27 cellular contexts compared by ENCODE assay signal in the genomic region with DNA sequence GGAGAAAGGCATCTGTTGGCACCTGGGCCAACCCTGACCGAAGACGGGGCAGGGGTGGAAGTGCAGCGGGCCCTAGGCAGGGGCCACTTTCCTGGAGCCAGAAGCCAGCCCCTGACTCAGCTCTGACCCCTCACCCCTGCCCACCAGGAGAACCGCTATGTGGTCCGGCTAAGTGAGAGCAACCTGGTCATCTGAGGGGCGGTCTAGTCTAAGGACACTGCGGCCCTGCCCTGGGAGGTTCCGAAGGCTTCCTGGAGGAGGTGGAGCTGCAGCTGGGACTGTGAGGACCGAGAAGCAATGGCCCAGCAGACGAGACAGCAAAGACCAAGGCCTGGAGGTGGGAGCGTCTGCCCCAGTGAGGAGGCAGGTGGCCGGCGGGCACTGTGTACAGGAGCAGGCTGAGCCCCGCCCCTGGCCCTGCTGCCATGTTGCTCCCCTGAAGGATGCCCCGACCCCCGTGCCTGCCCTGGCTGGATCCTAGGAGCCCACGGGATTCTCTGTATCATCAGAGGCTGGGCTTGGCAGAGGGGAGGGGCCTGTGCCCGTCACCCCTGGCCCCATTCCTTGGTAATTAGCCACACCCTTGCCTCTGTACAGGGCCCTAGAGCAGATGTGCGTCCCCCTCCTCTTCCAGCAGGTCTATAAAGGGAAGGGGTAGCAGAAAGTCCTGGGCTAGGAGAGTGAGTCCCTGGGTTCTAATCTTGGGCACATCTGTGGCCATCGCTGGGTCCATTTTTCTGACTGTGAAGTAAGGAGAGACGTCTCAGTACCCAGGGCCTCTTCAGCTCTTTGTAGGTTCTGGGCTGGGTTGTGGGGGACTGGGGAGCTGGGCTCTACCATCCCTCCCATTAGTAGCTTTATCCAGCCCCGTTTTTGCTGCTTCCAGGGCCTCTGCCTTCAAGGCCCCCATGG. TPM values are rescaled to one million over a fixed set of nuclear protein-coding genes. Genes with fewer than 3 reads are reported as not detected.
A peak's percentile ranks its signal among the peaks of the same experiment; 100 is the strongest.
DNase-seq lines count a peak whose midpoint lies in the region; TF ChIP-seq lines count a peak whose summit lies in the region.
"Had no signal": no experiment of that assay in that cellular context is flagged by ENCODE, and none has a peak within 500 bp of the region (broad histone marks: within the 10 kb centered on the region; RNA-seq: fewer than 3 reads in every experiment).

No MANE protein-coding gene starts in this region.

- H3K4me1 ChIP-seq in mammary epithelial cell (ENCODE audit: insufficient read depth, low read length): no peaks in the 10 kb centered on the region
- H3K4me1 ChIP-seq in adipocyte (ENCODE audit: control insufficient read depth, insufficient read depth, low read length): peaks cover 34% of the 10 kb centered on the region
- peaks cover 0 to 34% (median 13%) of the 10 kb centered on the region in 6 donors for H3K4me1 ChIP-seq in spleen
- H3K4me1 ChIP-seq: HAP-1, parathyroid adenoma, Peyer's patch had no signal

- no peak overlapping the region for H3K4me3 Mint-ChIP-seq in MCF 10A (ENCODE audit: unreplicated experiment)
- H3K4me3 Mint-ChIP-seq in mesothelial cell of epicardium: no peak overlapping the region
- H3K4me3 Mint-ChIP-seq in immature natural killer cell: no peak overlapping the region
- H3K4me3 Mint-ChIP-seq: activated naive CD4-positive, alpha-beta T cell treated with anti-CD3 and anti-CD28 coated beads for 36 hours; CD8-positive, alpha-beta memory T cell; naive thymus-derived CD4-positive, alpha-beta T cell; stimulated activated naive CD8-positive, alpha-beta T cell treated with anti-CD3 and anti-CD28 coated beads, Interleukin-15, Interleukin-2, amounts not matched to agents 100 ng/mL and 50 ng/mL, for 24 hours had no signal

- no peaks in the 10 kb centered on the region for H3K4me1 Mint-ChIP-seq in MCF 10A (ENCODE audit: insufficient read depth, unreplicated experiment)
- no peaks in the 10 kb centered on the region for H3K4me1 Mint-ChIP-seq in mesothelial cell of epicardium
- no peaks in the 10 kb centered on the region for H3K4me1 Mint-ChIP-seq in immature natural killer cell
- H3K4me1 Mint-ChIP-seq: CD8-positive, alpha-beta memory T cell had no signal

- no peak overlapping the region for H3K9ac ChIP-seq in mammary epithelial cell (ENCODE audit: insufficient read depth, low read length)
- H3K9ac ChIP-seq in adipocyte (ENCODE audit: low read length): peak overlapping the region; percentile 44
- H3K9ac ChIP-seq: parathyroid adenoma had no signal

- H3K36me3 ChIP-seq in mammary epithelial cell (ENCODE audit: insufficient read depth, low read length) (no peaks in the 10 kb centered on the region), adipocyte (ENCODE audit: control insufficient read depth, insufficient read depth, low read length, severe bottlenecking) (peaks cover 3% of the 10 kb centered on the region), spleen (peaks cover 0 to 96% (median 70%) of the 10 kb centered on the region in 6 donors)
- H3K36me3 ChIP-seq: Peyer's patch, thoracic aorta had no signal

- no peak for TF ChIP-seq CTCF in MCF 10A (IDR thresholded peaks at IDR 0.05; ENCODE audit: unreplicated experiment)
- no peak for TF ChIP-seq CTCF in mammary epithelial cell (conservative IDR thresholded peaks at IDR 0.05 in 1 of 2, IDR thresholded peaks at IDR 0.05 in 1 of 2; ENCODE audit: extremely low read depth in 1 of 2, insufficient read depth in 1 of 2, low read depth in 1 of 2, low read length in 2 of 2)
- TF ChIP-seq CTCF in mesothelial cell of epicardium (IDR thresholded peaks at IDR 0.05; ENCODE audit: unreplicated experiment): no peak
- no peak for TF ChIP-seq CTCF in spleen (IDR thresholded peaks at IDR 0.05 in 8 of 11, conservative IDR thresholded peaks at IDR 0.05 in 3 of 11)

- peaks cover 5% of the 10 kb centered on the region for H3K36me3 Mint-ChIP-seq in MCF 10A (ENCODE audit: insufficient read depth, unreplicated experiment)
- no peaks in the 10 kb centered on the region for H3K36me3 Mint-ChIP-seq in mesothelial cell of epicardium
- H3K36me3 Mint-ChIP-seq in immature natural killer cell: no peaks in the 10 kb centered on the region

- POLR2A ChIA-PET in MCF 10A (lab: Yijun Ruan, JAX): interaction anchor here (0.6 kb wide), 3 partner anchors 45 to 342 kb away, joined by 3 read pairs; no protein-coding TSS in a partner anchor

- no peaks in the 10 kb centered on the region for H3K27me3 ChIP-seq in mammary epithelial cell (ENCODE audit: insufficient read depth, low read length)
- no peaks in the 10 kb centered on the region for H3K27me3 ChIP-seq in adipocyte (replicated peaks; ENCODE audit: control insufficient read depth, insufficient read depth, low read length)
- H3K27me3 ChIP-seq in spleen (replicated peaks in 1 of 7): no peaks in the 10 kb centered on the region
- H3K27me3 ChIP-seq: MG63, Peyer's patch, SJCRH30 had no signal

- H3K9me3 ChIP-seq in mammary epithelial cell (replicated peaks; ENCODE audit: insufficient read depth, low read length) (no peaks in the 10 kb centered on the region), adipocyte (ENCODE audit: control insufficient read depth, low read length) (no peaks in the 10 kb centered on the region), spleen (no peaks in the 10 kb centered on the region)
- H3K9me3 ChIP-seq: HAP-1, MG63, Peyer's patch, SJCRH30, thoracic aorta had no signal

- dilution Hi-C loops in mammary epithelial cell (cut with HindIII; ENCODE audit: low sequenced_read_pairs): loop anchor here (5.0 kb wide), 1 partner anchor 58 kb away; no protein-coding TSS in a partner anchor

- TF ChIP-seq POLR2A in spleen (IDR thresholded peaks at IDR 0.05): no peak

- no peaks in the 10 kb centered on the region for H3K9me3 Mint-ChIP-seq in MCF 10A (ENCODE audit: unreplicated experiment)
- H3K9me3 Mint-ChIP-seq in mesothelial cell of epicardium: no peaks in the 10 kb centered on the region
- H3K9me3 Mint-ChIP-seq in immature natural killer cell: no peaks in the 10 kb centered on the region
- H3K9me3 Mint-ChIP-seq: activated naive CD4-positive, alpha-beta T cell treated with anti-CD3 and anti-CD28 coated beads for 36 hours; CD8-positive, alpha-beta memory T cell; stimulated activated naive CD8-positive, alpha-beta T cell treated with anti-CD3 and anti-CD28 coated beads, Interleukin-15, Interleukin-2, amounts not matched to agents 100 ng/mL and 50 ng/mL, for 24 hours had no signal

- no peaks in the 10 kb centered on the region for H4K20me1 ChIP-seq in mammary epithelial cell (ENCODE audit: insufficient read depth, low read length)

- in situ Hi-C loops in mammary epithelial cell (cut with MboI; ENCODE audit: low sequenced_read_pairs in 2 of 2): no loop called here

- no peak for DNase-seq in MCF 10A (ENCODE audit: unreplicated experiment)
- no peak for DNase-seq in mammary epithelial cell
- no peak for DNase-seq in adipocyte (ENCODE audit: low read depth)
- no peak for DNase-seq in mesothelial cell of epicardium (ENCODE audit: low spot score in 2 of 2, unreplicated experiment in 2 of 2)
- DNase-seq in spleen: peak; percentile 75
- DNase-seq in immature natural killer cell: no peak
- no peak for DNase-seq in occipital lobe (lab: John Stamatoyannopoulos, UW)
- DNase-seq in GM19238 (ENCODE audit: insufficient read length, low spot score): no peak
- DNase-seq: activated CD4-positive, alpha-beta T cell treated with anti-CD3 and anti-CD28 coated beads, Interleukin-2, amount 50 U/mL, for 4 hours; activated naive CD4-positive, alpha-beta T cell treated with anti-CD3 and anti-CD28 coated beads for 36 hours; amygdala; CD8-positive, alpha-beta memory T cell; DMS153; hypothalamus; KBM-7; MG63; NCI-H1105 treated with DMSO at 0.1 percent for 48 hours; NCI-H2081 treated with DMSO at 0.1 percent for 48 hours; NCI-H226; NCI-H69; SJCRH30 had no signal

- no peak overlapping the region for H3K27ac ChIP-seq in mammary epithelial cell (ENCODE audit: insufficient read depth, low read depth, low read length)
- H3K27ac ChIP-seq in spleen: no peak overlapping the region
- H3K27ac ChIP-seq: parathyroid adenoma, Peyer's patch, SJCRH30, thoracic aorta had no signal

- BruUV-seq in MCF 10A (replicated peaks; lab: Mats Ljungman, UMichigan) (no TSS peak), mammary epithelial cell (replicated peaks; lab: Mats Ljungman, UMichigan) (no TSS peak)

- H3K27me3 Mint-ChIP-seq in MCF 10A (ENCODE audit: insufficient read depth, unreplicated experiment) (no peaks in the 10 kb centered on the region), mesothelial cell of epicardium (ENCODE audit: low read depth) (no peaks in the 10 kb centered on the region), immature natural killer cell (ENCODE audit: low read depth in 3 of 3) (peaks cover 10 to 38% (median 24%) of the 10 kb centered on the region in 3 donors)
- H3K27me3 Mint-ChIP-seq: CD8-positive, alpha-beta memory T cell; naive thymus-derived CD4-positive, alpha-beta T cell; stimulated activated naive CD8-positive, alpha-beta T cell treated with anti-CD3 and anti-CD28 coated beads, Interleukin-15, Interleukin-2, amounts not matched to agents 100 ng/mL and 50 ng/mL, for 24 hours had no signal

- H3K27ac Mint-ChIP-seq in MCF 10A (ENCODE audit: low read depth, unreplicated experiment): peak overlapping the region; percentile 77
- peak overlapping the region; percentile 8 for H3K27ac Mint-ChIP-seq in mesothelial cell of epicardium
- H3K27ac Mint-ChIP-seq in immature natural killer cell: no peak overlapping the region
- H3K27ac Mint-ChIP-seq: activated naive CD4-positive, alpha-beta T cell treated with anti-CD3 and anti-CD28 coated beads for 36 hours; stimulated activated naive CD8-positive, alpha-beta T cell treated with anti-CD3 and anti-CD28 coated beads, Interleukin-15, Interleukin-2, amounts not matched to agents 100 ng/mL and 50 ng/mL, for 24 hours had no signal

- peaks cover 8% of the 10 kb centered on the region for H3K79me2 ChIP-seq in mammary epithelial cell (ENCODE audit: insufficient read depth, low read length)
- H3K79me2 ChIP-seq: parathyroid adenoma had no signal

- intact Hi-C loops in MCF 10A (cut with micrococcal nuclease): no loop called here
- intact Hi-C loops in mammary epithelial cell (cut with micrococcal nuclease): no loop called here
- intact Hi-C loops in spleen (cut with DNase I; ENCODE audit: low total_unique reads): no loop called here

- CTCF ChIA-PET in MCF 10A (lab: Yijun Ruan, JAX) (interaction anchor here (0.6 to 2.6 kb wide), 5 partner anchors 14 to 266 kb away, joined by 3 to 20 read pairs (median 4); no protein-coding TSS in a partner anchor), mammary epithelial cell (lab: Charles Lee; ENCODE audit: low non-redundant PET) (no interaction called here)

- H3K4me3 ChIP-seq in mammary epithelial cell (replicated peaks in 1 of 3; ENCODE audit: insufficient read depth in 1 of 3, low read depth in 2 of 3, low read length in 3 of 3) (no peak overlapping the region), adipocyte (ENCODE audit: low read length) (no peak overlapping the region), spleen (no peak overlapping the region)
- H3K4me3 ChIP-seq: HAP-1, MG63, Peyer's patch, SJCRH30, thoracic aorta had no signal

- H3K4me2 ChIP-seq in mammary epithelial cell (ENCODE audit: insufficient read depth, low read depth, low read length): no peak overlapping the region

- no peak overlapping the region for H2AFZ ChIP-seq in mammary epithelial cell (ENCODE audit: low read depth, low read length)
- H2AFZ ChIP-seq: parathyroid adenoma had no signal

- 89% methylated on average over 10 of the region's 22 CpGs for WGBS in mammary epithelial cell (ENCODE audit: low coverage, missing lambda C conversion rate)
- 86 to 95% (median 93%) methylated on average over 14 to 22 of the region's 22 CpGs for WGBS in spleen, 5 donors

RNA-seq across cellular contexts. Expression of gene RELT, which starts 19.4 kb away (rescaled TPM):
- 5.8 and 8.4 TPM in 2 replicates for total RNA-seq in MCF 10A (2022)
- 10 to 100 TPM in 1 of 2 donors, 1 to 10 TPM in 1; 4.5 to 10.2 TPM for total RNA-seq in mammary epithelial cell
- 5.1 TPM for polyA plus RNA-seq in mammary epithelial cell
- polyA minus RNA-seq in mammary epithelial cell: 8.6 TPM
- total RNA-seq in mesothelial cell of epicardium: 5.1 to 5.4 TPM (median 5.3 TPM) in 3 replicates
- 10 to 100 TPM; 28.1 to 79.8 (median 41.3) TPM for total RNA-seq in spleen
- polyA plus RNA-seq in spleen: 10 to 100 TPM; 13.5 to 28.2 (median 21.7) TPM
- polyA plus RNA-seq in immature natural killer cell: 1 to 10 TPM; 2.8 to 5.4 (median 3.6) TPM
- 1.6 TPM for total RNA-seq in occipital lobe

Comparison
In these comparisons a context has a peak if more than half of its experiments do, and no peak if none do; other contexts are left out.
1. H3K27ac Mint-ChIP-seq: peak in MCF 10A (single experiment) and mesothelial cell of epicardium (single experiment); none in immature natural killer cell (0 of 6).